8 cellular contexts compared by ENCODE assay signal in the genomic region with DNA sequence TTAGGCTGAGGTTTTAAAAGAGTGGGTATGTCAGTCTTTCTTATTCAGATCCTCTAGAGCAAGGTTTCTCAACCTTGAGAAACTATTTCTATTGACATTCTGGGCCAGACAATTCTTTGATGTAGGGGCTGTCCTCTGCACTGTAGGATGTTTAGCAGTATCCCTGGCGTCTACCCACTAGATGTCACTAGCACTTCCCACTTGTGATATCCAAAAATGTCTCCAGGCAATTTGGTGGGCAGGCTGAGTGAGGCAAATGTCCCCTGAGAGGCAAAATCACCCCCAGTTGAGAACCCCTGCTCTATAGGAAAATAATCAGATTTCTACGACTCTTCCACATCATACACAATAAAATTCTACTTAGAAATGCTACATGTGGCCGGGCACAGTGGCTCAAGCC. TPM values are rescaled to one million over a fixed set of nuclear protein-coding genes. Genes with fewer than 3 reads are reported as not detected.
DNase-seq lines count a peak whose midpoint lies in the region; ATAC-seq and TF ChIP-seq lines count a peak whose summit lies in the region.

No MANE protein-coding gene starts in this region.

- no peak overlapping the region for H3K27ac ChIP-seq in HEK293 (ENCODE audit: extremely low read depth, low read depth, low read length)

- POLR2A ChIA-PET in HEK293 (lab: Yijun Ruan, JAX): interaction anchor here (1.0 kb wide), 1 partner anchor 28 kb away, joined by 4 read pairs; no protein-coding TSS in a partner anchor

- no peak for ATAC-seq in GM21381 (IDR thresholded peaks at IDR 0.05; ENCODE audit: unreplicated experiment)
- ATAC-seq in HG02798 (IDR thresholded peaks at IDR 0.05; ENCODE audit: poor library complexity, unreplicated experiment): no peak

- H3K4me3 ChIP-seq in HEK293 (ENCODE audit: low read depth, low read length): no peak overlapping the region

- no peak; the same call in 1 of the 2 replicates for TF ChIP-seq CTCF in HEK293 (tag by site-specific recombination; IDR thresholded peaks at IDR 0.05)

- H3K9me3 ChIP-seq in HEK293 (ENCODE audit: control insufficient read depth, insufficient read depth, low read depth, low read length): no peaks in the 10 kb centered on the region

- CTCF ChIA-PET in HEK293 (lab: Yijun Ruan, JAX): interaction anchor here (1.2 to 1.5 kb wide), 3 partner anchors 9 to 224 kb away, joined by 4 to 9 read pairs (median 5); no protein-coding TSS in a partner anchor

- H3K36me3 ChIP-seq in HEK293 (ENCODE audit: control insufficient read depth in 2 of 2, insufficient read depth in 1 of 2, low read length in 2 of 2): peaks cover 25 to 39% of the 10 kb centered on the region in 2 experiments

- peaks cover 10% of the 10 kb centered on the region; the same call in 1 of the 2 replicates for H3K4me1 ChIP-seq in HEK293 (ENCODE audit: control insufficient read depth, insufficient read depth, low read length)

- no peak for TF ChIP-seq POLR2A in erythroblast (IDR thresholded peaks at IDR 0.05; ENCODE audit: low read length)

- peak in 2 of 3 experiments; percentile 14 to 27 for DNase-seq in NCI-H1417 (lab: John Stamatoyannopoulos, UW)
- DNase-seq in NCI-H1417 treated with DMSO at 0.1 percent for 48 hours (lab: John Stamatoyannopoulos, UW): no peak
- DNase-seq in RKO (ENCODE audit: low spot score): peak; percentile 76
- peak; percentile 50 to 57 for DNase-seq in erythroblast (lab: John Stamatoyannopoulos, UW)
- DNase-seq in occipital lobe (lab: John Stamatoyannopoulos, UW): no peak

TF ChIP-seq in HEK293, 187 proteins besides CTCF, POLR2A, EP300 and RAD21:
- TF ChIP-seq, protein P1, sequence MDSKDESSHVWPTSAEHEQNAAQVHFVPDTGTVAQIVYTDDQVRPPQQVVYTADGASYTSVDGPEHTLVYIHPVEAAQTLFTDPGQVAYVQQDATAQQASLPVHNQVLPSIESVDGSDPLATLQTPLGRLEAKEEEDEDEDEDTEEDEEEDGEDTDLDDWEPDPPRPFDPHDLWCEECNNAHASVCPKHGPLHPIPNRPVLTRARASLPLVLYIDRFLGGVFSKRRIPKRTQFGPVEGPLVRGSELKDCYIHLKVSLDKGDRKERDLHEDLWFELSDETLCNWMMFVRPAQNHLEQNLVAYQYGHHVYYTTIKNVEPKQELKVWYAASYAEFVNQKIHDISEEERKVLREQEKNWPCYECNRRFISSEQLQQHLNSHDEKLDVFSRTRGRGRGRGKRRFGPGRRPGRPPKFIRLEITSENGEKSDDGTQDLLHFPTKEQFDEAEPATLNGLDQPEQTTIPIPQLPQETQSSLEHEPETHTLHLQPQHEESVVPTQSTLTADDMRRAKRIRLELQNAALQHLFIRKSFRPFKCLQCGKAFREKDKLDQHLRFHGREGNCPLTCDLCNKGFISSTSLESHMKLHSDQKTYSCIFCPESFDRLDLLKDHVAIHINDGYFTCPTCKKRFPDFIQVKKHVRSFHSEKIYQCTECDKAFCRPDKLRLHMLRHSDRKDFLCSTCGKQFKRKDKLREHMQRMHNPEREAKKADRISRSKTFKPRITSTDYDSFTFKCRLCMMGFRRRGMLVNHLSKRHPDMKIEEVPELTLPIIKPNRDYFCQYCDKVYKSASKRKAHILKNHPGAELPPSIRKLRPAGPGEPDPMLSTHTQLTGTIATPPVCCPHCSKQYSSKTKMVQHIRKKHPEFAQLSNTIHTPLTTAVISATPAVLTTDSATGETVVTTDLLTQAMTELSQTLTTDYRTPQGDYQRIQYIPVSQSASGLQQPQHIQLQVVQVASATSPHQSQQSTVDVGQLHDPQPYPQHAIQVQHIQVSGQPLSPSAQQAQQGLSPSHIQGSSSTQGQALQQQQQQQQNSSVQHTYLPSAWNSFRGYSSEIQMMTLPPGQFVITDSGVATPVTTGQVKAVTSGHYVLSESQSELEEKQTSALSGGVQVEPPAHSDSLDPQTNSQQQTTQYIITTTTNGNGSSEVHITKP (tag by site-specific recombination; IDR thresholded peaks at IDR 0.05): peak; percentile 57; the same call in 1 of the 2 replicates
- 0 out of 2 replicates have a peak, but pooled peaks have one; percentile 9 for TF ChIP-seq ZFHX2 (tag by site-specific recombination; conservative IDR thresholded peaks at IDR 0.05)
- TF ChIP-seq ZNF169 (tag by site-specific recombination; IDR thresholded peaks at IDR 0.05): no peak
- peak; percentile 33; the same call in 1 of the 2 replicates for TF ChIP-seq GLIS1 (tag by site-specific recombination; IDR thresholded peaks at IDR 0.05)
- TF ChIP-seq SP7 (tag by site-specific recombination; IDR thresholded peaks at IDR 0.05): 0 out of 2 replicates have a peak, but pooled peaks have one; percentile 8
- TF ChIP-seq ZFP37 (tag by site-specific recombination; IDR thresholded peaks at IDR 0.05): 0 out of 2 replicates have a peak, but pooled peaks have one; percentile 39
- peak; percentile 80 for TF ChIP-seq ZNF335 (tag by site-specific recombination; conservative IDR thresholded peaks at IDR 0.05)
- TF ChIP-seq, protein P2, sequence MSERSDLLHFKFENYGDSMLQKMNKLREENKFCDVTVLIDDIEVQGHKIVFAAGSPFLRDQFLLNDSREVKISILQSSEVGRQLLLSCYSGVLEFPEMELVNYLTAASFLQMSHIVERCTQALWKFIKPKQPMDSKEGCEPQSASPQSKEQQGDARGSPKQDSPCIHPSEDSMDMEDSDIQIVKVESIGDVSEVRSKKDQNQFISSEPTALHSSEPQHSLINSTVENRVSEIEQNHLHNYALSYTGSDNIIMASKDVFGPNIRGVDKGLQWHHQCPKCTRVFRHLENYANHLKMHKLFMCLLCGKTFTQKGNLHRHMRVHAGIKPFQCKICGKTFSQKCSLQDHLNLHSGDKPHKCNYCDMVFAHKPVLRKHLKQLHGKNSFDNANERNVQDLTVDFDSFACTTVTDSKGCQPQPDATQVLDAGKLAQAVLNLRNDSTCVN (tag by site-specific recombination; optimal IDR thresholded peaks at IDR 0.05): no peak
- peak; percentile 66 for TF ChIP-seq ZBTB48 (tag by site-specific recombination; IDR thresholded peaks at IDR 0.05)
- TF ChIP-seq ZNF776 (tag by site-specific recombination; IDR thresholded peaks at IDR 0.05; ENCODE audit: borderline replicate concordance): no peak
- TF ChIP-seq ZNF654 (tag by site-specific recombination; IDR thresholded peaks at IDR 0.05; ENCODE audit: low read depth): peak; percentile 78
- TF ChIP-seq EGR2 (tag by site-specific recombination; IDR thresholded peaks at IDR 0.05; ENCODE audit: low read depth): 0 out of 2 replicates have a peak, but pooled peaks have one; percentile 7
- peak; percentile 70; the same call in 1 of the 2 replicates for TF ChIP-seq ZNF660 (tag by site-specific recombination; IDR thresholded peaks at IDR 0.05)

RNA-seq across cellular contexts. Expression of a gene that starts 7.7 kb away (rescaled TPM):
- total RNA-seq in occipital lobe: 28.2 TPM

RNA-seq across cellular contexts. Expression of a gene that starts 9.6 kb away (rescaled TPM):
- total RNA-seq in occipital lobe: 14.7 TPM

RNA-seq across cellular contexts. Expression of a gene that starts 53.6 kb away (rescaled TPM):
- 0.62 TPM for total RNA-seq in occipital lobe

Comparison
In these comparisons a context has a peak if more than half of its experiments do, and no peak if none do; other contexts are left out.
1. DNase-seq: peak in NCI-H1417 (2 of 3), RKO (single experiment) and erythroblast (2 of 2); none in NCI-H1417 treated with DMSO at 0.1 percent for 48 hours (single experiment) and occipital lobe (single experiment).